In the genomic region with DNA sequence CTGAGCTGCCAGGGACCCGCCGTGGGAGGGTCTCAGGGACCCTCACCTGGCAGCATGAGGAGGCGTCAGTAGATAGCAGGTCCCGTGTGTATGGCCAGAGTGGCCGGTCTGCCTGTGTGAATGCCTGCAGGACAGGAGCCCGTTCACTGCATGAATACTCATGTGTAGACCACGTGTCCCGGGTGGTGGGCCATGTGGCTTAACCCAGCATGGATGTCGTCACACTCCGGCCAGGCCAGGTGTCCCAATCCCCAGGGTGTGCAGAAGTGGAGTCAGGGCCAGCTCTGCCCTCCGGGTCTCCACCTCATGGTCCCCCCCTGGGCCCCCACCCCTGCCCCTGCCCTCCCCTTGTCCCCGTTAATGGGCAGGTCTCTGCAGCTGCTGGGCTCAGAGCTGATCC, we compare ENCODE assay signal across 28 cellular contexts. TPM values are rescaled to one million over a fixed set of nuclear protein-coding genes. Genes with fewer than 3 reads are reported as not detected.
"Had no signal": no experiment of that assay in that cellular context is flagged by ENCODE, and none has a peak within 500 bp of the region (broad histone marks: within the 10 kb centered on the region; RNA-seq: fewer than 3 reads in every experiment).

No MANE protein-coding gene starts in this region.

- H3K9me3 ChIP-seq: esophagus squamous epithelium, lower lobe of right lung, ovary, psoas muscle, spleen, testis, tibial artery, upper lobe of left lung, uterus had no signal

- H3K27ac Mint-ChIP-seq: effector memory CD8-positive, alpha-beta T cell; immature natural killer cell; naive thymus-derived CD8-positive, alpha-beta T cell; nephron progenitor cell; stimulated activated memory B cell treated with anti-CD40 and anti-IgM and Interleukin-4, amounts not matched to agents 10 μg/mL and 1 μg/mL and 100 μg/mL, for 72 hours had no signal

- FAIRE-seq: endometrium, keratinocyte had no signal

- H3K27me3 ChIP-seq: esophagus squamous epithelium, ovary, testis, tibial artery, upper lobe of left lung, uterus had no signal

- H3K36me3 ChIP-seq: lower lobe of right lung, ovary, uterus had no signal

- ATAC-seq: effector memory CD8-positive, alpha-beta T cell; left ventricle myocardium superior; lower lobe of right lung; naive thymus-derived CD8-positive, alpha-beta T cell; psoas muscle; right cardiac atrium; stimulated activated memory B cell treated with anti-CD40 and anti-IgM and Interleukin-4, amounts not matched to agents 10 μg/mL and 1 μg/mL and 100 μg/mL, for 72 hours; stimulated activated naive CD8-positive, alpha-beta T cell treated with anti-CD3 and anti-CD28 coated beads, Interleukin-15, Interleukin-2, amounts not matched to agents 100 U/mL and 50 U/mL, for 24 hours had no signal

- DNase-seq: cortex of kidney; effector memory CD8-positive, alpha-beta T cell; erythroblast; esophagus squamous epithelium; foreskin melanocyte; hypothalamus; immature natural killer cell; left ventricle myocardium superior; lower lobe of right lung; naive thymus-derived CD8-positive, alpha-beta T cell; nephron progenitor cell; occipital lobe; ovary; posterior cingulate gyrus; psoas muscle; right cardiac atrium; spleen; stimulated activated CD4-positive, alpha-beta T cell treated with anti-CD3 and anti-CD28 coated beads, Interleukin-4, amount 100 ng/mL, for 4 hours; stimulated activated naive CD8-positive, alpha-beta T cell treated with anti-CD3 and anti-CD28 coated beads, Interleukin-15, Interleukin-2, amounts not matched to agents 100 U/mL and 50 U/mL, for 24 hours; substantia nigra; testis; tibial artery; uterus had no signal

- H3K4me3 Mint-ChIP-seq: effector memory CD8-positive, alpha-beta T cell; immature natural killer cell; naive thymus-derived CD8-positive, alpha-beta T cell; nephron progenitor cell; stimulated activated memory B cell treated with anti-CD40 and anti-IgM and Interleukin-4, amounts not matched to agents 10 μg/mL and 1 μg/mL and 100 μg/mL, for 72 hours had no signal

- H3K4me1 ChIP-seq: lower lobe of right lung, psoas muscle, tibial artery, uterus had no signal

- H3K36me3 Mint-ChIP-seq: immature natural killer cell; naive thymus-derived CD8-positive, alpha-beta T cell; stimulated activated memory B cell treated with anti-CD40 and anti-IgM and Interleukin-4, amounts not matched to agents 10 μg/mL and 1 μg/mL and 100 μg/mL, for 72 hours had no signal

- H3K4me3 ChIP-seq: esophagus squamous epithelium, lower lobe of right lung, ovary, psoas muscle, skin epidermis, spleen, testis, tibial artery, upper lobe of left lung, uterus had no signal

- H3K27ac ChIP-seq: esophagus squamous epithelium, lower lobe of right lung, ovary, psoas muscle, skin epidermis, spleen, testis, tibial artery, upper lobe of left lung, uterus had no signal

- H3K9me3 Mint-ChIP-seq: effector memory CD8-positive, alpha-beta T cell; immature natural killer cell; naive thymus-derived CD8-positive, alpha-beta T cell; nephron progenitor cell; stimulated activated memory B cell treated with anti-CD40 and anti-IgM and Interleukin-4, amounts not matched to agents 10 μg/mL and 1 μg/mL and 100 μg/mL, for 72 hours had no signal

RNA-seq across cellular contexts. Expression of gene BAHCC1, which starts 53.7 kb away (rescaled TPM):
- total RNA-seq: naive thymus-derived CD8-positive, alpha-beta T cell had no signal
- polyA plus RNA-seq: naive thymus-derived CD8-positive, alpha-beta T cell had no signal
